Comparison of ENCODE assay signal across 20 cellular contexts in the genomic region with DNA sequence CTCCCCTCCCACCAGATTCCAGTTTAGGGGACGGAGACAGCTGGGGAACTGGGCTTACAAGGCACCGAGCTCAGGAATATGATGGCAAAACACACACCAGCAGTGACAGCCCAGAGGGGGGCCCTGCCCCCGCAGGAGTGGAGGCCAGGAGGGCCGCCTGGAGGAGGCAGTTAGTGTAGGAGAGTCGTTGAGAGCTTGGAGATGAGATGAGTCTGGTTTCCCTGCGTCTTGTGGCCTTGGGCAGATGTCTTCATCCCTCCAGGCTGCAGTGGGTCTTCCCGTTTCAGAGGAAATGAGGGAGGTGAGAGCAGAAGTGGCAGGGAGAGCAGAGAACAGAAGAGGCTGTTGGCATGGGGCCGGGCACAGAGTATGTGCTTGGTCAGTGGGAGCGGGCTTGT.
"Had no signal": no experiment of that assay in that cellular context is flagged by ENCODE, and none has a peak within 500 bp of the region (broad histone marks: within the 10 kb centered on the region; RNA-seq: fewer than 3 reads in every experiment).

No MANE protein-coding gene starts in this region.

- DNase-seq: activated CD4-positive, alpha-beta T cell treated with anti-CD3 and anti-CD28 coated beads, Interleukin-2, amount 50 U/mL, for 4 hours; activated CD8-positive, alpha-beta memory T cell treated with anti-CD3 and anti-CD28 coated beads, Interleukin-2, amount 50 U/mL, for 48 hours; activated CD8-positive, alpha-beta T cell treated with anti-CD3 and anti-CD28 coated beads, Interleukin-2, amount 10 ng/mL, durations not matched to agents 7 days and 5 days; activated naive CD4-positive, alpha-beta T cell; activated T-cell treated with anti-CD3 and anti-CD28 coated beads, Interleukin-2, amount 50 U/mL, for 1 hour; aorta; Kasumi-1; NCI-H1436 treated with DMSO at 0.1 percent for 48 hours; NCI-H187; NCI-H226; NCI-H526; NCI-H774; NK-92 treated with Interleukin-12 subunit alpha and Interleukin-12 subunit beta, amount 100 ng/mL, for 24 hours; OCI-M1; RPMI8226; SW 1271 had no signal

- ATAC-seq: activated CD8-positive, alpha-beta T cell treated with anti-CD3 and anti-CD28 coated beads, Interleukin-2, amount 10 ng/mL, durations not matched to agents 7 days and 5 days; Panc1; Right ventricle myocardium inferior had no signal

- H3K9me3 ChIP-seq: breast epithelium had no signal

- H3K4me3 ChIP-seq: breast epithelium, SK-N-MC had no signal

- H3K27ac ChIP-seq: breast epithelium, SK-N-MC had no signal

- H3K36me3 ChIP-seq: breast epithelium had no signal

- H3K4me1 ChIP-seq: breast epithelium had no signal
